16 cellular contexts compared by ENCODE assay signal in genomic region chr3:195889843-195890407, GRCh38. TPM values are rescaled to one million over a fixed set of nuclear protein-coding genes. Genes with fewer than 3 reads are reported as not detected.
A peak's percentile ranks its signal among the peaks of the same experiment; 100 is the strongest.
DNase-seq lines count a peak whose midpoint lies in the region; ATAC-seq, FAIRE-seq and TF ChIP-seq lines count a peak whose summit lies in the region.
"Had no signal": no experiment of that assay in that cellular context is flagged by ENCODE, and none has a peak within 500 bp of the region (broad histone marks: within the 10 kb centered on the region; RNA-seq: fewer than 3 reads in every experiment).

No MANE protein-coding gene starts in this region.

- H3K4me3 ChIP-seq in PC-3 (ENCODE audit: low read length): no peak overlapping the region
- no peak overlapping the region for H3K4me3 ChIP-seq in esophagus squamous epithelium
- H3K4me3 ChIP-seq in small intestine (ENCODE audit: low read depth in 1 of 2, low read length in 2 of 2): no peak overlapping the region
- no peak overlapping the region for H3K4me3 ChIP-seq in aorta (ENCODE audit: low read length in 2 of 2)
- H3K4me3 ChIP-seq: SJSA1, upper lobe of left lung had no signal

- BruUV-seq in PC-3 (replicated peaks; lab: Mats Ljungman, UMichigan): no TSS peak

- peak; percentile 83 for DNase-seq in Ammon's horn (ENCODE audit: low spot score)
- DNase-seq in PC-3: no peak
- peak; percentile 57 to 89 (median 74) for DNase-seq in head of caudate nucleus
- DNase-seq in occipital lobe (lab: John Stamatoyannopoulos, UW): peak; percentile 47
- DNase-seq in esophagus squamous epithelium (lab: John Stamatoyannopoulos, UW): no peak
- no peak for DNase-seq in small intestine
- no peak for DNase-seq in aorta
- DNase-seq: cortex of kidney; islet precursor cell; NCI-H187; NCI-H774; nephron progenitor cell; stimulated activated CD4-positive, alpha-beta T cell treated with anti-CD3 and anti-CD28 coated beads, Interleukin-12 subunit alpha, Interleukin-12 subunit beta, amount 100 ng/mL, for 4 hours had no signal

- TF ChIP-seq POLR2A in esophagus squamous epithelium (IDR thresholded peaks at IDR 0.05): no peak

- no peak overlapping the region for H3K4me2 ChIP-seq in PC-3 (ENCODE audit: low read length)

- H3K36me3 ChIP-seq in PC-3 (ENCODE audit: low read depth, low read length): no peaks in the 10 kb centered on the region; the same call in 1 of the 2 replicates
- H3K36me3 ChIP-seq in esophagus squamous epithelium: peaks cover 0 to 46% (median 0%) of the 10 kb centered on the region in 3 donors
- no peaks in the 10 kb centered on the region for H3K36me3 ChIP-seq in small intestine (ENCODE audit: control insufficient read depth in 2 of 2, insufficient read depth in 2 of 2, low read length in 2 of 2)
- no peaks in the 10 kb centered on the region for H3K36me3 ChIP-seq in aorta (ENCODE audit: control insufficient read depth in 1 of 2, insufficient read depth in 2 of 2, low read length in 1 of 2)
- H3K36me3 ChIP-seq: SJSA1 had no signal

- H3K79me2 ChIP-seq in PC-3 (ENCODE audit: low read length): peaks cover 42% of the 10 kb centered on the region

- H3K9me3 ChIP-seq in PC-3 (ENCODE audit: low read length): no peaks in the 10 kb centered on the region
- H3K9me3 ChIP-seq in esophagus squamous epithelium: no peaks in the 10 kb centered on the region
- no peaks in the 10 kb centered on the region for H3K9me3 ChIP-seq in small intestine (ENCODE audit: control insufficient read depth, low read depth)
- no peaks in the 10 kb centered on the region for H3K9me3 ChIP-seq in aorta (ENCODE audit: control insufficient read depth, low read length)
- H3K9me3 ChIP-seq: SJSA1, upper lobe of left lung had no signal

- TF ChIP-seq CTCF in PC-3 (conservative IDR thresholded peaks at IDR 0.05; ENCODE audit: low read depth, low read length): 0 out of 2 replicates have a peak, but pooled peaks have one; percentile 14
- no peak for TF ChIP-seq CTCF in esophagus squamous epithelium (IDR thresholded peaks at IDR 0.05)

- H4K20me1 ChIP-seq in PC-3 (ENCODE audit: low read length): no peaks in the 10 kb centered on the region

- POLR2A ChIA-PET in PC-3 (lab: Charles Lee; ENCODE audit: unreplicated experiment): no interaction called here

- H3K27me3 ChIP-seq in PC-3 (ENCODE audit: low read length) (no peaks in the 10 kb centered on the region), esophagus squamous epithelium (no peaks in the 10 kb centered on the region), small intestine (ENCODE audit: control insufficient read depth in 2 of 2, insufficient read depth in 2 of 2, low read length in 2 of 2) (no peaks in the 10 kb centered on the region), aorta (ENCODE audit: control insufficient read depth in 1 of 2, insufficient read depth in 2 of 2, low read length in 1 of 2) (no peaks in the 10 kb centered on the region)
- H3K27me3 ChIP-seq: SJSA1, upper lobe of left lung had no signal

- H3K4me1 ChIP-seq in PC-3 (ENCODE audit: insufficient read depth, low read length) (peaks cover 33% of the 10 kb centered on the region), esophagus squamous epithelium (peaks cover 21 to 74% (median 24%) of the 10 kb centered on the region in 3 donors), small intestine (ENCODE audit: control insufficient read depth in 2 of 2, insufficient read depth in 1 of 2, low read depth in 1 of 2, low read length in 1 of 2) (no peaks in the 10 kb centered on the region), aorta (ENCODE audit: control insufficient read depth in 1 of 2, insufficient read depth in 2 of 2, low read length in 2 of 2) (no peaks in the 10 kb centered on the region)

- 49 to 70% methylated on average over 7 to 10 of the region's 12 CpGs for WGBS in esophagus squamous epithelium, 2 donors
- WGBS in small intestine, 3 donors: 67 to 82% (median 75%) methylated on average over 12 of the region's 12 CpGs
- 29 to 35% methylated on average over 11 to 12 of the region's 12 CpGs for WGBS in aorta, 2 donors

- ATAC-seq in PC-3: no peak
- ATAC-seq in aorta (ENCODE audit: low FRiP score): no peak
- no peak for ATAC-seq in GM21619 (IDR thresholded peaks at IDR 0.05; ENCODE audit: unreplicated experiment)

- H3K9me2 ChIP-seq in PC-3 (replicated peaks; ENCODE audit: low read length): no peaks in the 10 kb centered on the region

- H3F3A ChIP-seq in PC-3 (ENCODE audit: low read length, unreplicated experiment): no peaks in the 10 kb centered on the region

- H3K27ac ChIP-seq in PC-3 (ENCODE audit: low read length): no peak overlapping the region
- H3K27ac ChIP-seq in esophagus squamous epithelium: peak overlapping the region in 2 of 4 donors; percentile 19 to 39
- no peak overlapping the region for H3K27ac ChIP-seq in small intestine (ENCODE audit: low read depth in 1 of 2, low read length in 1 of 2)
- H3K27ac ChIP-seq in aorta (ENCODE audit: low read depth in 1 of 2, low read length in 2 of 2): no peak overlapping the region
- H3K27ac ChIP-seq: SJSA1, upper lobe of left lung had no signal

- no peak overlapping the region for H2AFZ ChIP-seq in PC-3 (ENCODE audit: low read length)

- CTCF ChIA-PET in PC-3 (lab: Charles Lee): no interaction called here

- H3K9ac ChIP-seq in PC-3 (ENCODE audit: low read length): no peak overlapping the region

- no peak for FAIRE-seq in small intestine (lab: Jason Lieb, UNC)

- intact Hi-C loops in PC-3 (cut with micrococcal nuclease) (no loop called here), head of caudate nucleus (cut with DNase I) (no loop called here), esophagus squamous epithelium (cut with DNase I) (no loop called here), aorta (cut with DNase I) (no loop called here)

RNA-seq across cellular contexts. Expression of gene TNK2, which starts 18.4 kb away (rescaled TPM):
- total RNA-seq in PC-3 (2014; rRNA removed) (43.7 and 49.3 TPM in 2 replicates), occipital lobe (10.1 TPM), esophagus squamous epithelium (10 to 100 TPM; 18.4 to 45.7 (median 42.8) TPM), aorta (10 to 100 TPM; 51.7 to 81.3 TPM)
- polyA plus RNA-seq in small intestine (10 to 100 TPM in 2 of 3 donors, 1 to 10 TPM in 1; 6.7 to 17.8 (median 14.6) TPM), aorta (100 to 1,000 TPM in 1 of 2 donors, 1 to 10 TPM in 1; 9.3 to 162 TPM)

Comparison
In these comparisons a context has a peak if more than half of its experiments do, and no peak if none do; other contexts are left out.
1. DNase-seq: peak in Ammon's horn (single experiment), head of caudate nucleus (42 of 42) and occipital lobe (single experiment); none in PC-3 (single experiment), esophagus squamous epithelium (single experiment), small intestine (single experiment) and aorta (0 of 2).